In the genomic region with DNA sequence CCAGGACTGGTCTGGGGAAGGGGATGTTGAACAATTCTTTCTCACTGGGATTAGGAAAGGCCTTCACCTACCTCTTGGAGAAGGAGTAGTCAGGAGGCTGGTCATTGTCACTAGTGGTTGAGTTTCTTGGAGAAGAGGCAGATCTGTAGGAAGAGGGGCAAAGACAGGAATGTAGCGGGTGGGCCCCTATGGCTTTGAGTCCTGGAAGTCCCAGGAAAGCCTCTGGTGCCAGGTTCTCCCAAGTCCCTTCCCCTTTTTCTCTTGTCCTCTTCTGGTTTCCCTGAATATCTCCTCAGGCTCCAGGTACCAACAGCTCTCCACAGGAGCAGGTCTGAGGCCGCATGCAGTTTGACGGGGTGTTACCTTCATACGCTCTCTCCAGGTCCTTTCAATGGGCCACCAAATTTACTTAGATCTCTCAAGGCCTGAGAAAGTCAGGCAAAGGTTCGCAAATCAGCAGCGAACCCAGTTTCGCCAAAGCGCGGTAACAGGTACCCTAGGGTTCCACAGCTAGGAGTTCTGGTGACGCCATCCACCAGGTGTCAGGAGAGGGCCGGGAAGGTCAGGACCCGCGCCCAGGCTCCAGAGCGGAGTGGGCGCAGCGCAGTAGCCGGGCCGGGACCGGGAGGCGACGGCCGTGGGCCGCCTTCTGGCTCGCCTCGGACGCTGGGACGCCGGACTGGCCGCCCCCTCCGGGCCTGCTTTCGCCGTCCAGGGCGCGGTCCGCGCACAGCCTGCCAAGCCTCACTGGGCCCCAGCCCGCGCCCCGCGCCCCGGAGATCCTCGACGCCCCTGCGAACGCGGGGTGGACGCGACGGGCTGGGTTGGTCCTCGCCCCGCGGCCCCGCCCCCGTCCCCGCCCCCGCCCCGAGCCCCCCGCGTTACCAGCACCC, we compare ENCODE assay signal across 8 cellular contexts. TPM values are rescaled to one million over a fixed set of nuclear protein-coding genes. Genes with fewer than 3 reads are reported as not detected.
DNase-seq lines count a peak whose midpoint lies in the region; ATAC-seq and TF ChIP-seq lines count a peak whose summit lies in the region.

No MANE protein-coding gene starts in this region.

- POLR2A ChIA-PET in naive thymus-derived CD4-positive, alpha-beta T cell (lab: Charles Lee): interaction anchor here (0.6 to 4.4 kb wide), 6 partner anchors 24 to 72 kb away, joined by 3 to 43 read pairs (median 5); a partner anchor contains a TSS

- DNase-seq in D341Med (ENCODE audit: low spot score) (peak; percentile 69), NB4 (ENCODE audit: low read depth) (peak; percentile 37), epithelial cell of proximal tubule (ENCODE audit: low read depth) (no peak), testis (peak; percentile 52), occipital lobe (lab: John Stamatoyannopoulos, UW) (no peak)
- peak; percentile 24 to 38 for DNase-seq in activated CD8-positive, alpha-beta memory T cell treated with anti-CD3 and anti-CD28 coated beads for 1 hour (ENCODE audit: extremely low read depth in 1 of 2, low read depth in 1 of 2)
- peak; percentile 29 to 67 (median 53) for DNase-seq in naive thymus-derived CD4-positive, alpha-beta T cell

- intact Hi-C loops in naive thymus-derived CD4-positive, alpha-beta T cell (cut with micrococcal nuclease): loop anchor here (1.0 to 10.0 kb wide), 8 partner anchors 31 to 263 kb away; a partner anchor contains a TSS
- intact Hi-C loops in testis (cut with DNase I; ENCODE audit: low total_unique reads): no loop called here

- no peaks in the 10 kb centered on the region for H3K27me3 ChIP-seq in naive thymus-derived CD4-positive, alpha-beta T cell (ENCODE audit: control insufficient read depth in 2 of 2, insufficient read depth in 2 of 2, low read length in 2 of 2)
- H3K27me3 ChIP-seq in testis: no peaks in the 10 kb centered on the region

- peak overlapping the region; percentile 50 for H3K27ac ChIP-seq in naive thymus-derived CD4-positive, alpha-beta T cell (ENCODE audit: low read depth, low read length)
- H3K27ac ChIP-seq in testis: peak overlapping the region in 1 of 2 donors; percentile 76

- H3K36me3 ChIP-seq in naive thymus-derived CD4-positive, alpha-beta T cell (ENCODE audit: control insufficient read depth in 2 of 3, insufficient read depth in 3 of 3, low read length in 3 of 3): peaks cover 0 to 3% (median 0%) of the 10 kb centered on the region in 3 experiments
- no peaks in the 10 kb centered on the region for H3K36me3 ChIP-seq in testis (ENCODE audit: low read depth, missing control alignments)

- no peaks in the 10 kb centered on the region for H3K9me3 ChIP-seq in naive thymus-derived CD4-positive, alpha-beta T cell (ENCODE audit: control insufficient read depth in 2 of 3, low read length in 3 of 3)
- H3K9me3 ChIP-seq in testis: no peaks in the 10 kb centered on the region

- H3K4me3 Mint-ChIP-seq in naive thymus-derived CD4-positive, alpha-beta T cell: peak overlapping the region; percentile 82 to 98 (median 92)

- peak; percentile 40 for ATAC-seq in GM21723 (IDR thresholded peaks at IDR 0.05; ENCODE audit: unreplicated experiment)
- ATAC-seq in naive thymus-derived CD4-positive, alpha-beta T cell: peak; percentile 75

- peaks cover 0 to 7% (median 5%) of the 10 kb centered on the region in 5 donors for H3K36me3 Mint-ChIP-seq in naive thymus-derived CD4-positive, alpha-beta T cell

- H3K27ac Mint-ChIP-seq in naive thymus-derived CD4-positive, alpha-beta T cell: peak overlapping the region; percentile 55 to 96 (median 90)

- CTCF ChIA-PET in naive thymus-derived CD4-positive, alpha-beta T cell (lab: Charles Lee): interaction anchor here (0.6 to 2.7 kb wide), 11 partner anchors 8 to 472 kb away, joined by 3 to 62 read pairs (median 4); a partner anchor contains a TSS

- H3K9me3 Mint-ChIP-seq in naive thymus-derived CD4-positive, alpha-beta T cell: peaks cover 0 to 4% (median 0%) of the 10 kb centered on the region in 11 donors

- H3K4me3 ChIP-seq in NB4 (ENCODE audit: low read depth, low read length) (no peak overlapping the region), epithelial cell of proximal tubule (ENCODE audit: low read depth, low read length) (peak overlapping the region; percentile 77), testis (peak overlapping the region; percentile 78 to 83)
- H3K4me3 ChIP-seq in naive thymus-derived CD4-positive, alpha-beta T cell (ENCODE audit: low read length): peak overlapping the region; percentile 50

- H3K4me1 ChIP-seq in naive thymus-derived CD4-positive, alpha-beta T cell (ENCODE audit: control insufficient read depth in 2 of 2, insufficient read depth in 2 of 2, low read length in 2 of 2): peaks cover 9 to 25% of the 10 kb centered on the region in 2 donors
- H3K4me1 ChIP-seq in testis: no peaks in the 10 kb centered on the region

- peaks cover 24 to 35% (median 29%) of the 10 kb centered on the region in 7 donors for H3K4me1 Mint-ChIP-seq in naive thymus-derived CD4-positive, alpha-beta T cell

- no peak for TF ChIP-seq POLR2A in NB4 (IDR thresholded peaks at IDR 0.05; ENCODE audit: extremely low read depth, insufficient read length)
- TF ChIP-seq POLR2A in testis (IDR thresholded peaks at IDR 0.05): no peak

- H3K27me3 Mint-ChIP-seq in naive thymus-derived CD4-positive, alpha-beta T cell: peaks cover 0 to 34% (median 0%) of the 10 kb centered on the region in 5 donors

- TF ChIP-seq CTCF in NB4 (IDR thresholded peaks at IDR 0.05; ENCODE audit: low read depth, low read length) (peak; percentile 7), epithelial cell of proximal tubule (conservative IDR thresholded peaks at IDR 0.05; ENCODE audit: low read depth, low read length) (peak; percentile 59), testis (IDR thresholded peaks at IDR 0.05) (no peak)

- WGBS in testis, 2 donors: 21 to 55% methylated on average over 10 to 27 of the region's 59 CpGs

RNA-seq across cellular contexts. Expression of a gene that starts 0.8 kb away (rescaled TPM):
- 29.3 and 42.2 TPM in 2 replicates for total RNA-seq in epithelial cell of proximal tubule
- 1 to 10 TPM; 1.5 to 7.4 (median 4.2) TPM for total RNA-seq in naive thymus-derived CD4-positive, alpha-beta T cell
- 10 to 100 TPM; 10.6 to 16.2 TPM for polyA plus RNA-seq in naive thymus-derived CD4-positive, alpha-beta T cell
- total RNA-seq in testis: 10 to 100 TPM; 12.2 to 13.5 TPM
- polyA plus RNA-seq in testis (ENCODE audit: insufficient read depth, low read depth, low replicate concordance): 16.0 TPM
- total RNA-seq in occipital lobe: 3.1 TPM

RNA-seq across cellular contexts. Expression of a gene that starts 30.8 kb away (rescaled TPM):
- total RNA-seq in epithelial cell of proximal tubule (196 and 198 TPM in 2 replicates), testis (100 to 1,000 TPM; 106 to 176 TPM), occipital lobe (66.8 TPM)
- 100 to 1,000 TPM; 231 to 306 (median 271) TPM for total RNA-seq in naive thymus-derived CD4-positive, alpha-beta T cell
- polyA plus RNA-seq in naive thymus-derived CD4-positive, alpha-beta T cell: 1,000 to 10,000 TPM; 1,567 to 1,584 TPM
- polyA plus RNA-seq in testis (ENCODE audit: insufficient read depth, low read depth, low replicate concordance): 226 TPM

RNA-seq across cellular contexts. Expression of a gene that starts 51.6 kb away (rescaled TPM):
- total RNA-seq in epithelial cell of proximal tubule (4.6 and 9.2 TPM in 2 replicates), testis (1 to 10 TPM; 7.5 to 7.6 TPM), occipital lobe (14.5 TPM)
- 10 to 100 TPM in 4 of 5 experiments, 1 to 10 TPM in 1; 5.1 to 85.5 (median 33.5) TPM for total RNA-seq in naive thymus-derived CD4-positive, alpha-beta T cell
- 1 to 10 TPM; 1.8 to 4.7 TPM for polyA plus RNA-seq in naive thymus-derived CD4-positive, alpha-beta T cell
- polyA plus RNA-seq in testis (ENCODE audit: insufficient read depth, low read depth, low replicate concordance): 4.4 TPM

RNA-seq across cellular contexts. Expression of a gene that starts 54.6 kb away (rescaled TPM):
- not detected in 2 replicates for total RNA-seq in epithelial cell of proximal tubule
- total RNA-seq in naive thymus-derived CD4-positive, alpha-beta T cell: 100 to 1,000 TPM; 159 to 255 (median 249) TPM
- polyA plus RNA-seq in naive thymus-derived CD4-positive, alpha-beta T cell: 100 to 1,000 TPM; 198 to 290 TPM
- 10 to 100 TPM; 10.9 to 13.4 TPM for total RNA-seq in testis
- 29.6 TPM for polyA plus RNA-seq in testis (ENCODE audit: insufficient read depth, low read depth, low replicate concordance)
- 2.2 TPM for total RNA-seq in occipital lobe

Comparison
In these comparisons a context has a peak if more than half of its experiments do, and no peak if none do; other contexts are left out.
1. DNase-seq: peak in D341Med (single experiment), NB4 (single experiment), activated CD8-positive, alpha-beta memory T cell treated with anti-CD3 and anti-CD28 coated beads for 1 hour (2 of 2), naive thymus-derived CD4-positive, alpha-beta T cell (9 of 9) and testis (single experiment); none in epithelial cell of proximal tubule (single experiment) and occipital lobe (single experiment).
2. CTCF ChIP-seq: peak in NB4 (single experiment) and epithelial cell of proximal tubule (single experiment); none in testis (0 of 3).